23 cellular contexts compared by ENCODE assay signal in genomic region chr20:3479759-3480615, GRCh38.
"Had no signal": no experiment of that assay in that cellular context is flagged by ENCODE, and none has a peak within 500 bp of the region (broad histone marks: within the 10 kb centered on the region; RNA-seq: fewer than 3 reads in every experiment).

No MANE protein-coding gene starts in this region.

- H3K27ac Mint-ChIP-seq: activated CD4-positive, alpha-beta memory T cell treated with anti-CD3 and anti-CD28 coated beads, Interleukin-2, amount 10 ng/mL, durations not matched to agents 7 days and 5 days; activated T-helper 1 cell treated with anti-CD3 and anti-CD28 coated beads, Interleukin-12 subunit alpha, Interleukin-12 subunit beta, Interleukin-2, Interleukin-4 antibody, amounts not matched to agents 30 ng/mL and 10 ng/mL and 1 ng/mL, durations not matched to agents 14 hours and 24 hours and 36 hours; natural killer cell; stimulated activated naive CD8-positive, alpha-beta T cell treated with anti-CD3 and anti-CD28 coated beads, Interleukin-15, amount 100 ng/mL, for 72 hours; WTC11 had no signal

- H3K9me3 ChIP-seq: body of pancreas, esophagus muscularis mucosa, gastrocnemius medialis, heart right ventricle, prostate gland, tibial artery had no signal

- H3K4me1 ChIP-seq: prostate gland had no signal

- H3K36me3 ChIP-seq: esophagus muscularis mucosa, gastrocnemius medialis, prostate gland had no signal

- H3K27ac ChIP-seq: body of pancreas, esophagus muscularis mucosa, gastrocnemius medialis, heart right ventricle, prostate gland, tibial artery had no signal

- H3K9me3 Mint-ChIP-seq: activated CD4-positive, alpha-beta memory T cell treated with anti-CD3 and anti-CD28 coated beads, Interleukin-2, amount 10 ng/mL, durations not matched to agents 7 days and 5 days; activated T-helper 1 cell treated with anti-CD3 and anti-CD28 coated beads, Interleukin-12 subunit alpha, Interleukin-12 subunit beta, Interleukin-2, Interleukin-4 antibody, amounts not matched to agents 30 ng/mL and 10 ng/mL and 1 ng/mL, durations not matched to agents 14 hours and 24 hours and 36 hours; natural killer cell; stimulated activated naive CD8-positive, alpha-beta T cell treated with anti-CD3 and anti-CD28 coated beads, Interleukin-15, amount 100 ng/mL, for 72 hours; WTC11 had no signal

- H3K4me1 Mint-ChIP-seq: activated CD4-positive, alpha-beta memory T cell treated with anti-CD3 and anti-CD28 coated beads, Interleukin-2, amount 10 ng/mL, durations not matched to agents 7 days and 5 days; WTC11 had no signal

- H3K4me3 ChIP-seq: body of pancreas, esophagus muscularis mucosa, gastrocnemius medialis, heart right ventricle, prostate gland, tibial artery had no signal

- H3K36me3 Mint-ChIP-seq: natural killer cell, WTC11 had no signal

- DNase-seq: activated CD4-positive, alpha-beta memory T cell treated with anti-CD3 and anti-CD28 coated beads, Interleukin-2, amount 10 ng/mL, durations not matched to agents 7 days and 5 days; activated gamma-delta T cell; activated naive CD4-positive, alpha-beta T cell treated with anti-CD3 and anti-CD28 coated beads, Interleukin-2, amount 50 U/mL, for 16 hours; anterior cingulate cortex; body of pancreas; caudate nucleus; effector memory CD4-positive, alpha-beta T cell; gastrocnemius medialis; heart right ventricle; islet precursor cell; left colon; midbrain; natural killer cell; right cardiac atrium; stimulated activated CD4-positive, alpha-beta T cell treated with anti-CD3 and anti-CD28 coated beads, Interleukin-1b, Interleukin-23, amount 100 ng/mL, for 48 hours; stimulated activated naive CD8-positive, alpha-beta T cell treated with anti-CD3 and anti-CD28 coated beads, Interleukin-15, amount 100 ng/mL, for 72 hours; T-helper 1 cell; T-helper 9 cell; tibial artery had no signal

- H3K27me3 ChIP-seq: body of pancreas, esophagus muscularis mucosa, gastrocnemius medialis, heart right ventricle, tibial artery had no signal

- H3K4me3 Mint-ChIP-seq: activated CD4-positive, alpha-beta memory T cell treated with anti-CD3 and anti-CD28 coated beads, Interleukin-2, amount 10 ng/mL, durations not matched to agents 7 days and 5 days; activated T-helper 1 cell treated with anti-CD3 and anti-CD28 coated beads, Interleukin-12 subunit alpha, Interleukin-12 subunit beta, Interleukin-2, Interleukin-4 antibody, amounts not matched to agents 30 ng/mL and 10 ng/mL and 1 ng/mL, durations not matched to agents 14 hours and 24 hours and 36 hours; natural killer cell; stimulated activated naive CD8-positive, alpha-beta T cell treated with anti-CD3 and anti-CD28 coated beads, Interleukin-15, amount 100 ng/mL, for 72 hours; WTC11 had no signal

- ATAC-seq: body of pancreas; gastrocnemius medialis; heart right ventricle; left colon; natural killer cell; right cardiac atrium; stimulated activated naive CD8-positive, alpha-beta T cell treated with anti-CD3 and anti-CD28 coated beads, Interleukin-15, amount 100 ng/mL, for 72 hours; WTC11 had no signal

- H3K27me3 Mint-ChIP-seq: activated CD4-positive, alpha-beta memory T cell treated with anti-CD3 and anti-CD28 coated beads, Interleukin-2, amount 10 ng/mL, durations not matched to agents 7 days and 5 days; stimulated activated naive CD8-positive, alpha-beta T cell treated with anti-CD3 and anti-CD28 coated beads, Interleukin-15, amount 100 ng/mL, for 72 hours had no signal
